ENCODE assay signal across 18 cellular contexts in genomic region chr4:61427099-61427817, GRCh38.
"Had no signal": no experiment of that assay in that cellular context is flagged by ENCODE, and none has a peak within 500 bp of the region (broad histone marks: within the 10 kb centered on the region; RNA-seq: fewer than 3 reads in every experiment).

No MANE protein-coding gene starts in this region.

- H3K27me3 ChIP-seq: left lung had no signal

- H3K36me3 Mint-ChIP-seq: activated naive CD4-positive, alpha-beta T cell treated with anti-CD3 and anti-CD28 coated beads, Interleukin-2, amount 50 U/mL, for 24 hours had no signal

- H3K27ac ChIP-seq: left lung had no signal

- H3K27me3 Mint-ChIP-seq: activated CD4-positive, alpha-beta T cell treated with anti-CD3 and anti-CD28 coated beads, Interleukin-2, amount 10 ng/mL, durations not matched to agents 7 days and 5 days; activated naive CD4-positive, alpha-beta T cell treated with anti-CD3 and anti-CD28 coated beads, Interleukin-2, amount 50 U/mL, for 24 hours; brain; progenitor cell of endocrine pancreas had no signal

- H3K9me3 Mint-ChIP-seq: activated CD4-positive, alpha-beta T cell treated with anti-CD3 and anti-CD28 coated beads, Interleukin-2, amount 10 ng/mL, durations not matched to agents 7 days and 5 days had no signal

- DNase-seq: activated CD4-positive, alpha-beta T cell treated with anti-CD3 and anti-CD28 coated beads, Interleukin-2, amount 10 ng/mL, durations not matched to agents 7 days and 5 days; activated CD4-positive, CD25-positive, alpha-beta regulatory T cell treated with anti-CD3 and anti-CD28 coated beads, Interleukin-2, amount 50 U/mL, for 72 hours; activated CD8-positive, alpha-beta T cell treated with anti-CD3 and anti-CD28 coated beads, Interleukin-2, amount 10 ng/mL, durations not matched to agents 7 days and 5 days; activated gamma-delta T cell treated with Interleukin-2 at 50 U/mL for 16 hours; anterior cingulate cortex; central memory CD4-positive, alpha-beta T cell; dermis blood vessel endothelial cell; effector CD8-positive, alpha-beta T cell; left lung; natural killer cell; retina; stimulated activated CD4-positive, alpha-beta T cell treated with anti-CD3 and anti-CD28 coated beads, Interleukin-4, amount 100 ng/mL, for 4 hours; stimulated activated naive CD8-positive, alpha-beta T cell treated with anti-CD3 and anti-CD28 coated beads, Interleukin-15, Interleukin-2, amounts not matched to agents 100 U/mL and 50 U/mL, for 24 hours had no signal

- H3K4me3 Mint-ChIP-seq: activated CD4-positive, alpha-beta T cell treated with anti-CD3 and anti-CD28 coated beads, Interleukin-2, amount 10 ng/mL, durations not matched to agents 7 days and 5 days; activated CD8-positive, alpha-beta T cell treated with anti-CD3 and anti-CD28 coated beads, Interleukin-2, amount 10 ng/mL, durations not matched to agents 7 days and 5 days; activated naive CD4-positive, alpha-beta T cell treated with anti-CD3 and anti-CD28 coated beads, Interleukin-2, amount 50 U/mL, for 24 hours; activated T-helper 1 cell treated with anti-CD3 and anti-CD28 coated beads, Interleukin-12 subunit alpha, Interleukin-12 subunit beta, Interleukin-2, Interleukin-4 antibody, amounts not matched to agents 30 ng/mL and 10 ng/mL and 1 ng/mL, durations not matched to agents 14 hours and 24 hours and 36 hours; brain; natural killer cell had no signal

- H3K4me1 ChIP-seq: left lung had no signal

- H3K27ac Mint-ChIP-seq: activated CD4-positive, alpha-beta T cell treated with anti-CD3 and anti-CD28 coated beads, Interleukin-2, amount 10 ng/mL, durations not matched to agents 7 days and 5 days; activated CD8-positive, alpha-beta T cell treated with anti-CD3 and anti-CD28 coated beads, Interleukin-2, amount 10 ng/mL, durations not matched to agents 7 days and 5 days; activated naive CD4-positive, alpha-beta T cell treated with anti-CD3 and anti-CD28 coated beads, Interleukin-2, amount 50 U/mL, for 24 hours; activated T-helper 1 cell treated with anti-CD3 and anti-CD28 coated beads, Interleukin-12 subunit alpha, Interleukin-12 subunit beta, Interleukin-2, Interleukin-4 antibody, amounts not matched to agents 30 ng/mL and 10 ng/mL and 1 ng/mL, durations not matched to agents 14 hours and 24 hours and 36 hours; brain; natural killer cell; progenitor cell of endocrine pancreas had no signal

- ATAC-seq: activated CD8-positive, alpha-beta T cell treated with anti-CD3 and anti-CD28 coated beads, Interleukin-2, amount 10 ng/mL, durations not matched to agents 7 days and 5 days; left lung; natural killer cell; stimulated activated naive CD8-positive, alpha-beta T cell treated with anti-CD3 and anti-CD28 coated beads, Interleukin-15, Interleukin-2, amounts not matched to agents 100 U/mL and 50 U/mL, for 24 hours had no signal

- H3K4me1 Mint-ChIP-seq: activated CD4-positive, alpha-beta T cell treated with anti-CD3 and anti-CD28 coated beads, Interleukin-2, amount 10 ng/mL, durations not matched to agents 7 days and 5 days; activated naive CD4-positive, alpha-beta T cell treated with anti-CD3 and anti-CD28 coated beads, Interleukin-2, amount 50 U/mL, for 24 hours; brain; natural killer cell had no signal

- H3K4me3 ChIP-seq: left lung, lung had no signal

- H3K36me3 ChIP-seq: left lung had no signal
